ENCODE assay signal across 8 cellular contexts in genomic region chr15:69031013-69032001, GRCh38. TPM values are rescaled to one million over a fixed set of nuclear protein-coding genes. Genes with fewer than 3 reads are reported as not detected.
DNase-seq lines count a peak whose midpoint lies in the region; ATAC-seq and TF ChIP-seq lines count a peak whose summit lies in the region.

No MANE protein-coding gene starts in this region.

- H3K27ac Mint-ChIP-seq in activated naive CD4-positive, alpha-beta T cell treated with anti-CD3 and anti-CD28 coated beads, Interleukin-2, amount 10 ng/mL, durations not matched to agents 7 days and 5 days = no peak overlapping the region

- H3K36me3 ChIP-seq in cardiac muscle cell = no peaks in the 10 kb centered on the region
- no peaks in the 10 kb centered on the region for H3K36me3 ChIP-seq in psoas muscle (ENCODE audit: insufficient read depth in 1 of 2, low read depth in 1 of 2)

- no peaks in the 10 kb centered on the region for H3K36me3 Mint-ChIP-seq in activated naive CD4-positive, alpha-beta T cell treated with anti-CD3 and anti-CD28 coated beads, Interleukin-2, amount 10 ng/mL, durations not matched to agents 7 days and 5 days

- WGBS in psoas muscle, 3 donors = 14 to 19% (median 14%) methylated on average over 42 of the region's 42 CpGs

- H3K4me1 Mint-ChIP-seq in activated naive CD4-positive, alpha-beta T cell treated with anti-CD3 and anti-CD28 coated beads, Interleukin-2, amount 10 ng/mL, durations not matched to agents 7 days and 5 days = peaks cover 4% of the 10 kb centered on the region

- H3K4me3 Mint-ChIP-seq in activated naive CD4-positive, alpha-beta T cell treated with anti-CD3 and anti-CD28 coated beads, Interleukin-2, amount 10 ng/mL, durations not matched to agents 7 days and 5 days = peak overlapping the region; percentile 22

- H3K4me3 ChIP-seq in cardiac muscle cell (peak overlapping the region; percentile 23), psoas muscle (peak overlapping the region; percentile 46)

- H3K27me3 Mint-ChIP-seq in activated naive CD4-positive, alpha-beta T cell treated with anti-CD3 and anti-CD28 coated beads, Interleukin-2, amount 10 ng/mL, durations not matched to agents 7 days and 5 days = peaks cover 35% of the 10 kb centered on the region

- DNase-seq in G401 (ENCODE audit: low spot score) = peak; percentile 18
- peak; percentile 73 to 88 for DNase-seq in NCI-H524 (lab: John Stamatoyannopoulos, UW)
- DNase-seq in activated naive CD4-positive, alpha-beta T cell treated with anti-CD3 and anti-CD28 coated beads, Interleukin-2, amount 10 ng/mL, durations not matched to agents 7 days and 5 days = peak; percentile 50
- peak; percentile 59 to 75 for DNase-seq in cardiac muscle cell (ENCODE audit: low read depth in 1 of 2, low spot score in 1 of 2)
- DNase-seq in psoas muscle = peak; percentile 33 to 67
- no peak for DNase-seq in NCI-H1105 (lab: John Stamatoyannopoulos, UW)

- H3K4me1 ChIP-seq in cardiac muscle cell (ENCODE audit: low read depth) (no peaks in the 10 kb centered on the region), psoas muscle (no peaks in the 10 kb centered on the region)

- no peak overlapping the region for H3K27ac ChIP-seq in cardiac muscle cell
- H3K27ac ChIP-seq in psoas muscle = no peak overlapping the region

- H3K27me3 ChIP-seq in cardiac muscle cell = peaks cover 4% of the 10 kb centered on the region
- H3K27me3 ChIP-seq in psoas muscle (ENCODE audit: insufficient read depth in 3 of 3, low read length in 2 of 3) = peaks cover 0 to 33% (median 2%) of the 10 kb centered on the region in 3 donors

- H3K9me3 ChIP-seq in cardiac muscle cell (ENCODE audit: low read depth) (no peaks in the 10 kb centered on the region), psoas muscle (no peaks in the 10 kb centered on the region)

- TF ChIP-seq CTCF in cardiac muscle cell (IDR thresholded peaks at IDR 0.05; ENCODE audit: low read depth, low read length) = peak; percentile 73
- TF ChIP-seq CTCF in psoas muscle (IDR thresholded peaks at IDR 0.05) = peak; percentile 28

- intact Hi-C loops in psoas muscle (cut with DNase I) = no loop called here

- CTCF ChIA-PET in activated naive CD4-positive, alpha-beta T cell treated with anti-CD3 and anti-CD28 coated beads, Interleukin-2, amount 10 ng/mL, durations not matched to agents 7 days and 5 days (lab: Charles Lee) = interaction anchor here (0.8 to 1.5 kb wide), 9 partner anchors 8 to 363 kb away, joined by 3 to 7 read pairs (median 4); partner anchors contain the start of gene GLCE

- in situ Hi-C loops in G401 (cut with HindIII; ENCODE audit: low sequenced_read_pairs) = no loop called here

- no peaks in the 10 kb centered on the region for H3K9me3 Mint-ChIP-seq in activated naive CD4-positive, alpha-beta T cell treated with anti-CD3 and anti-CD28 coated beads, Interleukin-2, amount 10 ng/mL, durations not matched to agents 7 days and 5 days

- peak; percentile 47 to 80 (median 74) for ATAC-seq in psoas muscle
- no peak for ATAC-seq in HG02610 (IDR thresholded peaks at IDR 0.05; ENCODE audit: unreplicated experiment)
- no peak for ATAC-seq in HG02588 (IDR thresholded peaks at IDR 0.05; ENCODE audit: unreplicated experiment)

RNA-seq across cellular contexts. Expression of gene NOX5, which starts 16.8 kb away (rescaled TPM):
- total RNA-seq in G401 (2014; rRNA removed; shearing (Covaris generic)) = not detected in 2 replicates
- total RNA-seq in cardiac muscle cell (0.12 and 0.25 TPM in 2 replicates), psoas muscle (under 1 TPM in 2 of 4 donors, not detected in 2; 0.06 to 0.13 TPM)
- polyA plus RNA-seq in cardiac muscle cell (0.39 and 1.4 TPM in 2 replicates), psoas muscle (under 1 TPM in 2 of 3 donors, not detected in 1; 0.03 TPM)

Comparison
In these comparisons a context has a peak if more than half of its experiments do, and no peak if none do; other contexts are left out.
1. ATAC-seq: peak in psoas muscle (4 of 4); none in HG02610 (single experiment) and HG02588 (single experiment).